ENCODE assay signal across 17 cellular contexts in genomic region chr2:221477697-221478096, GRCh38.
DNase-seq lines count a peak whose midpoint lies in the region; ATAC-seq, FAIRE-seq and TF ChIP-seq lines count a peak whose summit lies in the region.
"Had no signal": no experiment of that assay in that cellular context is flagged by ENCODE, and none has a peak within 500 bp of the region (broad histone marks: within the 10 kb centered on the region; RNA-seq: fewer than 3 reads in every experiment).

No MANE protein-coding gene starts in this region.

- H4K20me1 ChIP-seq in HepG2 (ENCODE audit: insufficient read depth, low read length) = no peaks in the 10 kb centered on the region

- TF ChIP-seq POLR2A in HepG2 (IDR thresholded peaks at IDR 0.05; ENCODE audit: insufficient read depth in 1 of 2, low read depth in 2 of 2, low read length in 2 of 2) (no peak), right lobe of liver (IDR thresholded peaks at IDR 0.05) (no peak)

- CTCF ChIA-PET in HepG2 (lab: Yijun Ruan, JAX; ENCODE audit: low intra/inter-chr PET ratio, low total read pairs) = no interaction called here

- no peak for FAIRE-seq in HepG2 (lab: Jason Lieb, UNC)

- POLR2A ChIA-PET in HepG2 (lab: Yijun Ruan, JAX) = no interaction called here

- no peak overlapping the region for H3K4me3 ChIP-seq in HepG2 (replicated peaks in 1 of 3; ENCODE audit: insufficient read depth in 1 of 3, low read depth in 2 of 3, low read length in 3 of 3)
- H3K4me3 ChIP-seq in right lobe of liver = no peak overlapping the region
- no peak overlapping the region for H3K4me3 ChIP-seq in choroid plexus epithelial cell (ENCODE audit: low read depth, low read length)

- no peaks in the 10 kb centered on the region for H3K9me3 ChIP-seq in HepG2 (ENCODE audit: low read length)
- no peaks in the 10 kb centered on the region for H3K9me3 ChIP-seq in right lobe of liver
- H3K9me3 ChIP-seq: Caco-2 had no signal

- 2% methylated on average over 3 of the region's 3 CpGs for WGBS in HepG2 (ENCODE audit: low lambda C conversion rate)
- WGBS in right lobe of liver (ENCODE audit: insufficient coverage, low coverage, low lambda C conversion rate, missing lambda C conversion rate) = 74% methylated on average over 3 of the region's 3 CpGs

- no peak overlapping the region for H3K9ac ChIP-seq in HepG2 (ENCODE audit: insufficient read depth, low read depth, low read length)

- no TSS peak for BruUV-seq in HepG2 (replicated peaks; lab: Mats Ljungman, UMichigan)

- H3K27me3 ChIP-seq in HepG2 (ENCODE audit: control insufficient read depth in 1 of 2, insufficient read depth in 2 of 2, low read length in 2 of 2) (no peaks in the 10 kb centered on the region), right lobe of liver (no peaks in the 10 kb centered on the region)

- TF ChIP-seq EP300 in HepG2 (IDR thresholded peaks at IDR 0.05; ENCODE audit: low read depth in 2 of 2, low read length in 2 of 2) (no peak), HepG2 (CRISPR knock-in tag; IDR thresholded peaks at IDR 0.05; ENCODE audit: borderline replicate concordance) (no peak)

- TF ChIP-seq CTCF in HepG2 (CRISPR knock-in tag; IDR thresholded peaks at IDR 0.05) (no peak), right lobe of liver (IDR thresholded peaks at IDR 0.05) (no peak), choroid plexus epithelial cell (conservative IDR thresholded peaks at IDR 0.05; ENCODE audit: low read depth, low read length) (no peak)

- TF ChIP-seq RAD21 in HepG2 (CRISPR knock-in tag; IDR thresholded peaks at IDR 0.05) = no peak

- ATAC-seq in HepG2 (no peak), right lobe of liver (no peak)

- H3K36me3 ChIP-seq in HepG2 (replicated peaks in 1 of 2; ENCODE audit: control insufficient read depth in 1 of 2, insufficient read depth in 2 of 2, low read length in 2 of 2) (no peaks in the 10 kb centered on the region), right lobe of liver (no peaks in the 10 kb centered on the region)

- H3K27ac ChIP-seq in HepG2 (ENCODE audit: extremely low read length, insufficient read depth, low read length) (no peak overlapping the region), right lobe of liver (no peak overlapping the region)

- H3K4me1 ChIP-seq in HepG2 (ENCODE audit: insufficient read depth, low read length) (no peaks in the 10 kb centered on the region), right lobe of liver (no peaks in the 10 kb centered on the region)

- in situ Hi-C loops in HepG2 (cut with HindIII; ENCODE audit: extremely low pct_ligation_motif_present, low pct_unique_long_range_greater_than_20kb) = no loop called here

- no peaks in the 10 kb centered on the region for H3K79me2 ChIP-seq in HepG2 (ENCODE audit: insufficient read depth, low read length)

- no peak overlapping the region for H2AFZ ChIP-seq in HepG2 (ENCODE audit: low read length)

- no peak for DNase-seq in HepG2 (ENCODE audit: low spot score)
- DNase-seq in right lobe of liver = no peak
- peak; percentile 13 for DNase-seq in choroid plexus epithelial cell (ENCODE audit: low read depth)
- peak; percentile 46 for DNase-seq in iris pigment epithelial cell (ENCODE audit: low read depth)
- no peak for DNase-seq in nucleus accumbens (lab: John Stamatoyannopoulos, UW)
- DNase-seq in AML-193 (lab: John Stamatoyannopoulos, UW) = no peak
- DNase-seq in kidney tubule cell (ENCODE audit: low spot score) = no peak
- no peak for DNase-seq in stimulated activated CD8-positive, alpha-beta memory T cell treated with anti-CD3 and anti-CD28 coated beads, Interleukin-4, amount 100 ng/mL, for 48 hours
- DNase-seq: 8988T; DMS153; KBM-7; NCI-H1417 treated with DMSO at 0.1 percent for 48 hours; NCI-H2029 treated with DMSO at 0.1 percent for 48 hours; NCI-H2171 treated with DMSO at 0.1 percent for 48 hours; NK-92 treated with Interleukin-12 subunit alpha and Interleukin-12 subunit beta, amount 100 ng/mL, for 24 hours; SIG-M5 had no signal

- H3K4me2 ChIP-seq in HepG2 (ENCODE audit: low read depth, low read length) = no peak overlapping the region

- intact Hi-C loops in HepG2 (cut with micrococcal nuclease; ENCODE audit: unreplicated experiment) (no loop called here), right lobe of liver (cut with DNase I) (no loop called here)

TF ChIP-seq in HepG2, 621 proteins besides CTCF, POLR2A, EP300 and RAD21:
- TF ChIP-seq AKNA (CRISPR knock-in tag; IDR thresholded peaks at IDR 0.05; ENCODE audit: borderline replicate concordance) (no peak), ZNF543 (CRISPR knock-in tag; IDR thresholded peaks at IDR 0.05) (no peak), NFE2 (CRISPR knock-in tag; IDR thresholded peaks at IDR 0.05) (no peak), ATF7 (IDR thresholded peaks at IDR 0.05) (peak; percentile 76), ATF7 (CRISPR knock-in tag; IDR thresholded peaks at IDR 0.05) (no peak), ETV5 (CRISPR knock-in tag; IDR thresholded peaks at IDR 0.05; ENCODE audit: borderline replicate concordance) (no peak)

Comparison
In these comparisons a context has a peak if more than half of its experiments do, and no peak if none do; other contexts are left out.
1. DNase-seq: peak in choroid plexus epithelial cell (single experiment) and iris pigment epithelial cell (single experiment); none in HepG2 (single experiment), right lobe of liver (0 of 3), nucleus accumbens (0 of 56), AML-193 (0 of 2), kidney tubule cell (single experiment) and stimulated activated CD8-positive, alpha-beta memory T cell treated with anti-CD3 and anti-CD28 coated beads, Interleukin-4, amount 100 ng/mL, for 48 hours (single experiment).